Comparison of ENCODE assay signal across 11 cellular contexts in genomic region chr5:88952344-88952743, GRCh38.
DNase-seq lines count a peak whose midpoint lies in the region; ATAC-seq lines count a peak whose summit lies in the region.
"Had no signal": no experiment of that assay in that cellular context is flagged by ENCODE, and none has a peak within 500 bp of the region (broad histone marks: within the 10 kb centered on the region; RNA-seq: fewer than 3 reads in every experiment).

No MANE protein-coding gene starts in this region.

- DNase-seq in COR-L47 (lab: John Stamatoyannopoulos, UW) (peak; percentile 98), NAMALWA (ENCODE audit: low spot score) (peak; percentile 17), NCI-H82 (lab: John Stamatoyannopoulos, UW) (peak; percentile 87), fibroblast of peridontal ligament (ENCODE audit: extremely low read depth) (peak; percentile 15)
- DNase-seq: activated CD4-positive, alpha-beta T cell treated with anti-CD3 and anti-CD28 coated beads for 4 hours; activated naive CD8-positive, alpha-beta T cell treated with anti-CD3 and anti-CD28 coated beads, Interleukin-2, amount 10 ng/mL, durations not matched to agents 7 days and 5 days; stimulated activated naive CD4-positive, alpha-beta T cell had no signal

- ATAC-seq in HG02981 (IDR thresholded peaks at IDR 0.05; ENCODE audit: unreplicated experiment) (no peak), GM21526 (IDR thresholded peaks at IDR 0.05; ENCODE audit: low FRiP score, unreplicated experiment) (no peak), GM18511 (IDR thresholded peaks at IDR 0.05; ENCODE audit: unreplicated experiment) (no peak), HG03378 (IDR thresholded peaks at IDR 0.05; ENCODE audit: unreplicated experiment) (no peak)

Comparison
In these comparisons a context has a peak if more than half of its experiments do, and no peak if none do; other contexts are left out.
1. DNase-seq: peak in every context shown above with its lines; median percentile 98 in COR-L47; 87 in NCI-H82; 17 in NAMALWA; 15 in fibroblast of peridontal ligament.